ENCODE assay signal across 18 cellular contexts in the genomic region with DNA sequence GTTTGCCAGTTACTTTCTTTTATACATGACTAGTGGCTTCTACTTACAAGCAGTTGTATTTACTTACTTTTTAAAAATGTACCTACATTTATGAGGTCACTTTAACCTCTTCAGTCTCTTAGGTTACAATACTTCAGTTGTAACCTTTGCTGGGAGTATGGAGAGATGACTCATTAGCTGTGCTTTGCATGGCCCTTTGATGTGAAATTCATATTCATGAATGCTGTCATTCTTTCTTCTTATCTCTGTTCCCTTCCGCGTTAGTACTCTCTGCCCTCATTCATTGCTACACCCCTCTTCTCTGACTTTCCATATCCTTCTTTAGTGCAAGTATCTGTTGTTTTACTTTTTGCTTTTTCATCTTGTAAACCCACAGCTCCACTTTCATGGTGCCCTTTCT.
DNase-seq lines count a peak whose midpoint lies in the region; ATAC-seq, FAIRE-seq and TF ChIP-seq lines count a peak whose summit lies in the region.
"Had no signal": no experiment of that assay in that cellular context is flagged by ENCODE, and none has a peak within 500 bp of the region (broad histone marks: within the 10 kb centered on the region; RNA-seq: fewer than 3 reads in every experiment).

No MANE protein-coding gene starts in this region.

- H3K9me2 ChIP-seq in HCT116 (ENCODE audit: insufficient read depth) (no peaks in the 10 kb centered on the region), hepatocyte (replicated peaks; ENCODE audit: insufficient read depth) (no peaks in the 10 kb centered on the region)

- peak overlapping the region; percentile 92 for H3K27ac ChIP-seq in A549
- no peak overlapping the region for H3K27ac ChIP-seq in HCT116 (ENCODE audit: low read depth, low read length)
- H3K27ac ChIP-seq in hepatocyte: peak overlapping the region; percentile 22
- no peak overlapping the region for H3K27ac ChIP-seq in caudate nucleus (ENCODE audit: low read depth, low read length)
- H3K27ac ChIP-seq: dorsolateral prefrontal cortex had no signal

- RAD21 ChIA-PET in HCT116 (lab: Charles Lee; ENCODE audit: low non-redundant PET in 1 of 2, low total read pairs in 2 of 2, uncharacterized antibody in 2 of 2, unreplicated experiment in 2 of 2): no interaction called here

- CTCF ChIA-PET in A549 (lab: Yijun Ruan, JAX) (interaction anchor here (1.3 to 2.5 kb wide), 4 partner anchors 16 to 137 kb away, joined by 4 to 7 read pairs (median 6); no protein-coding TSS in a partner anchor), HCT116 (lab: Charles Lee) (interaction anchor here (1.0 kb wide), 1 partner anchor 87 kb away, joined by 5 read pairs; no protein-coding TSS in a partner anchor)

- H3K9me3 Mint-ChIP-seq in T-helper 2 cell treated with Interferon-gamma antibody and Interleukin-4, amounts not matched to agents 5 μg/mL and 100 μg/mL, for 36 hours: no peaks in the 10 kb centered on the region
- H3K9me3 Mint-ChIP-seq in stimulated activated naive B cell treated with anti-CD40 and anti-IgM and Interleukin-4, amounts not matched to agents 10 μg/mL and 1 μg/mL and 100 μg/mL, for 72 hours: peaks cover 2 to 4% of the 10 kb centered on the region in 2 donors
- H3K9me3 Mint-ChIP-seq: stimulated activated naive CD8-positive, alpha-beta T cell treated with anti-CD3 and anti-CD28 coated beads, Interleukin-15, Interleukin-2, amounts not matched to agents 100 ng/mL and 50 ng/mL, for 24 hours had no signal

- WGBS in A549 (ENCODE audit: missing lambda C conversion rate): 7% methylated on average over 2 of the region's 2 CpGs
- WGBS in hepatocyte (ENCODE audit: low lambda C conversion rate, missing lambda C conversion rate): 49% methylated on average over 2 of the region's 2 CpGs

- no peaks in the 10 kb centered on the region for H3K27me3 ChIP-seq in HCT116 (ENCODE audit: insufficient read depth, low read length)
- H3K27me3 ChIP-seq in hepatocyte: no peaks in the 10 kb centered on the region
- H3K27me3 ChIP-seq: dorsolateral prefrontal cortex had no signal

- TF ChIP-seq POLR2A in A549 (IDR thresholded peaks at IDR 0.05; ENCODE audit: low read length) (no peak), HCT116 (IDR thresholded peaks at IDR 0.05; ENCODE audit: borderline replicate concordance, extremely low read depth, insufficient read depth, insufficient read length) (no peak)

- no peak overlapping the region for H3K4me3 Mint-ChIP-seq in T-helper 2 cell treated with Interferon-gamma antibody and Interleukin-4, amounts not matched to agents 5 μg/mL and 100 μg/mL, for 36 hours
- no peak overlapping the region for H3K4me3 Mint-ChIP-seq in stimulated activated naive B cell treated with anti-CD40 and anti-IgM and Interleukin-4, amounts not matched to agents 10 μg/mL and 1 μg/mL and 100 μg/mL, for 72 hours
- H3K4me3 Mint-ChIP-seq: B cell; naive thymus-derived CD4-positive, alpha-beta T cell; stimulated activated naive CD8-positive, alpha-beta T cell treated with anti-CD3 and anti-CD28 coated beads, Interleukin-15, Interleukin-2, amounts not matched to agents 100 ng/mL and 50 ng/mL, for 24 hours had no signal

- H4K20me1 ChIP-seq in HCT116 (ENCODE audit: insufficient read depth) (no peaks in the 10 kb centered on the region), hepatocyte (ENCODE audit: insufficient read depth, poor library complexity, severe bottlenecking) (no peaks in the 10 kb centered on the region)

- TF ChIP-seq RAD21 in A549 (conservative IDR thresholded peaks at IDR 0.05 in 1 of 2, IDR thresholded peaks at IDR 0.05 in 1 of 2) (no peak), HCT116 (IDR thresholded peaks at IDR 0.05; ENCODE audit: low read depth) (no peak)

- no peak; a peak in 2 of 5 replicates for TF ChIP-seq EP300 in A549 (IDR thresholded peaks at IDR 0.05)

- intact Hi-C loops in HCT116 (cut with micrococcal nuclease): no loop called here

- no peaks in the 10 kb centered on the region for H3K27me3 Mint-ChIP-seq in T-helper 2 cell treated with Interferon-gamma antibody and Interleukin-4, amounts not matched to agents 5 μg/mL and 100 μg/mL, for 36 hours (ENCODE audit: low read depth)
- peaks cover 4 to 6% of the 10 kb centered on the region in 2 donors for H3K27me3 Mint-ChIP-seq in stimulated activated naive B cell treated with anti-CD40 and anti-IgM and Interleukin-4, amounts not matched to agents 10 μg/mL and 1 μg/mL and 100 μg/mL, for 72 hours
- H3K27me3 Mint-ChIP-seq: B cell had no signal

- ATAC-seq in A549: peak; percentile 64 to 78; a peak in 4 of 6 replicates
- 0 out of 2 replicates have a peak, but pooled peaks have one; percentile 27 for ATAC-seq in HCT116
- ATAC-seq in SK-N-SH treated with all-trans-retinoic acid at 6 μM for 48 hours: peak; percentile 38
- no peak for ATAC-seq in HG03108 (IDR thresholded peaks at IDR 0.05; ENCODE audit: unreplicated experiment)
- no peak for ATAC-seq in stimulated activated naive B cell treated with anti-CD40 and anti-IgM and Interleukin-4, amounts not matched to agents 10 μg/mL and 1 μg/mL and 100 μg/mL, for 72 hours (replicated peaks)
- ATAC-seq: naive thymus-derived CD4-positive, alpha-beta T cell had no signal

- H3K36me3 Mint-ChIP-seq in T-helper 2 cell treated with Interferon-gamma antibody and Interleukin-4, amounts not matched to agents 5 μg/mL and 100 μg/mL, for 36 hours (ENCODE audit: low read depth): no peaks in the 10 kb centered on the region
- H3K36me3 Mint-ChIP-seq in stimulated activated naive B cell treated with anti-CD40 and anti-IgM and Interleukin-4, amounts not matched to agents 10 μg/mL and 1 μg/mL and 100 μg/mL, for 72 hours: no peaks in the 10 kb centered on the region
- H3K36me3 Mint-ChIP-seq: naive thymus-derived CD4-positive, alpha-beta T cell had no signal

- no TSS peak for BruUV-seq in HCT116 (replicated peaks; lab: Mats Ljungman, UMichigan)

- POLR2A ChIA-PET in A549 (lab: Yijun Ruan, JAX) (interaction anchor here (0.5 kb wide), 1 partner anchor 966 kb away, joined by 3 read pairs; no protein-coding TSS in a partner anchor), HCT116 (lab: Charles Lee) (no interaction called here)

- H3K9ac ChIP-seq in HCT116 (ENCODE audit: low read length): no peak overlapping the region

- H3K36me3 ChIP-seq in HCT116 (ENCODE audit: control insufficient read depth in 1 of 2, insufficient read depth in 2 of 2, low read length in 2 of 2): no peaks in the 10 kb centered on the region
- no peaks in the 10 kb centered on the region for H3K36me3 ChIP-seq in hepatocyte (replicated peaks; ENCODE audit: insufficient read depth, low read depth)
- H3K36me3 ChIP-seq: HAP-1 had no signal

- FAIRE-seq in A549 (lab: Jason Lieb, UNC): peak; percentile 67
- FAIRE-seq: GM18507, kidney had no signal

- H2AFZ ChIP-seq in HCT116 (ENCODE audit: low read depth, low read length, poor library complexity, severe bottlenecking) (no peak overlapping the region), hepatocyte (no peak overlapping the region)

- H3K9me3 ChIP-seq in A549: 0 out of 3 replicates have a peak, but pooled peaks cover 3% of the 10 kb centered on the region
- no peaks in the 10 kb centered on the region for H3K9me3 ChIP-seq in HCT116 (ENCODE audit: control insufficient read depth in 1 of 2, insufficient read depth in 1 of 2, low read depth in 1 of 2, low read length in 2 of 2)
- no peaks in the 10 kb centered on the region for H3K9me3 ChIP-seq in hepatocyte (ENCODE audit: low read depth)
- H3K9me3 ChIP-seq: HAP-1 had no signal

- H3K4me2 ChIP-seq in A549 (peak overlapping the region; percentile 58), HCT116 (ENCODE audit: low read length) (no peak overlapping the region), hepatocyte (peak overlapping the region; percentile 9)

- no peaks in the 10 kb centered on the region for H3K4me1 Mint-ChIP-seq in T-helper 2 cell treated with Interferon-gamma antibody and Interleukin-4, amounts not matched to agents 5 μg/mL and 100 μg/mL, for 36 hours (ENCODE audit: low read depth)
- no peaks in the 10 kb centered on the region for H3K4me1 Mint-ChIP-seq in stimulated activated naive B cell treated with anti-CD40 and anti-IgM and Interleukin-4, amounts not matched to agents 10 μg/mL and 1 μg/mL and 100 μg/mL, for 72 hours
- H3K4me1 Mint-ChIP-seq: B cell had no signal

- H3K4me1 ChIP-seq in A549 (peaks cover 65% of the 10 kb centered on the region), HCT116 (ENCODE audit: control insufficient read depth in 1 of 2, insufficient read depth in 2 of 2, low read length in 2 of 2) (peaks cover 12% of the 10 kb centered on the region in 2 experiments; a peak in 3 of 4 replicates), hepatocyte (ENCODE audit: insufficient read depth) (peaks cover 18% of the 10 kb centered on the region)
- H3K4me1 ChIP-seq: HAP-1 had no signal

- no peak overlapping the region for H3K27ac Mint-ChIP-seq in T-helper 2 cell treated with Interferon-gamma antibody and Interleukin-4, amounts not matched to agents 5 μg/mL and 100 μg/mL, for 36 hours
- H3K27ac Mint-ChIP-seq in stimulated activated naive B cell treated with anti-CD40 and anti-IgM and Interleukin-4, amounts not matched to agents 10 μg/mL and 1 μg/mL and 100 μg/mL, for 72 hours: no peak overlapping the region
- H3K27ac Mint-ChIP-seq: B cell; naive thymus-derived CD4-positive, alpha-beta T cell; stimulated activated naive CD8-positive, alpha-beta T cell treated with anti-CD3 and anti-CD28 coated beads, Interleukin-15, Interleukin-2, amounts not matched to agents 100 ng/mL and 50 ng/mL, for 24 hours had no signal

- no peaks in the 10 kb centered on the region for H3K79me2 ChIP-seq in HCT116 (ENCODE audit: insufficient read depth, low read length)
- H3K79me2 ChIP-seq in hepatocyte: no peaks in the 10 kb centered on the region

- DNase-seq in A549 (ENCODE audit: low read depth in 1 of 2, low spot score in 1 of 2) (peak; percentile 47 to 70), HCT116 (ENCODE audit: low read depth, low spot score) (no peak), hepatocyte (ENCODE audit: low spot score) (peak; percentile 26), caudate nucleus (lab: John Stamatoyannopoulos, UW) (no peak)
- DNase-seq in T-helper 2 cell treated with Interferon-gamma antibody and Interleukin-4, amounts not matched to agents 5 μg/mL and 100 μg/mL, for 36 hours (ENCODE audit: low spot score): no peak
- DNase-seq in stimulated activated naive B cell treated with anti-CD40 and anti-IgM and Interleukin-4, amounts not matched to agents 10 μg/mL and 1 μg/mL and 100 μg/mL, for 72 hours: no peak
- DNase-seq: amniotic stem cell; dorsolateral prefrontal cortex; kidney; naive thymus-derived CD4-positive, alpha-beta T cell; NCI-H1092; NCI-H524 had no signal

- TF ChIP-seq CTCF in A549 (IDR thresholded peaks at IDR 0.05) (no peak), HCT116 (IDR thresholded peaks at IDR 0.05 in 2 of 3, conservative IDR thresholded peaks at IDR 0.05 in 1 of 3; ENCODE audit: borderline replicate concordance in 1 of 3, insufficient read depth in 1 of 3, low read depth in 2 of 3, low read length in 2 of 3) (no peak), hepatocyte (IDR thresholded peaks at IDR 0.05; ENCODE audit: poor library complexity) (no peak)

- H3K4me3 ChIP-seq in A549: no peak overlapping the region
- no peak overlapping the region for H3K4me3 ChIP-seq in HCT116 (replicated peaks in 1 of 2; ENCODE audit: low read depth in 1 of 2, low read length in 2 of 2)
- H3K4me3 ChIP-seq in hepatocyte: no peak overlapping the region
- H3K4me3 ChIP-seq: dorsolateral prefrontal cortex, HAP-1 had no signal

TF ChIP-seq in HCT116, 20 proteins besides CTCF, POLR2A, EP300 and RAD21 (continues in another document):
- no peak for TF ChIP-seq JUND (IDR thresholded peaks at IDR 0.05)

TF ChIP-seq in SK-N-SH treated with all-trans-retinoic acid at 6 μM for 48 hours, 23 proteins besides CTCF, POLR2A, EP300 and RAD21 (continues in another document):
- no peak for TF ChIP-seq CSDC2 (CRISPR knock-in tag; IDR thresholded peaks at IDR 0.05)

Comparison
In these comparisons a context has a peak if more than half of its experiments do, and no peak if none do; other contexts are left out.
1. ATAC-seq: peak in A549 (2 of 2), HCT116 (single experiment) and SK-N-SH treated with all-trans-retinoic acid at 6 μM for 48 hours (single experiment); none in HG03108 (single experiment) and stimulated activated naive B cell treated with anti-CD40 and anti-IgM and Interleukin-4, amounts not matched to agents 10 μg/mL and 1 μg/mL and 100 μg/mL, for 72 hours (0 of 2).
2. DNase-seq: peak in A549 (2 of 2) and hepatocyte (single experiment); none in HCT116 (single experiment), T-helper 2 cell treated with Interferon-gamma antibody and Interleukin-4, amounts not matched to agents 5 μg/mL and 100 μg/mL, for 36 hours (single experiment), caudate nucleus (0 of 61) and stimulated activated naive B cell treated with anti-CD40 and anti-IgM and Interleukin-4, amounts not matched to agents 10 μg/mL and 1 μg/mL and 100 μg/mL, for 72 hours (single experiment).
3. H3K27ac ChIP-seq: peak in A549 (2 of 2) and hepatocyte (single experiment); none in HCT116 (single experiment) and caudate nucleus (single experiment).